Comparison of ENCODE assay signal across 10 cellular contexts in the genomic region with DNA sequence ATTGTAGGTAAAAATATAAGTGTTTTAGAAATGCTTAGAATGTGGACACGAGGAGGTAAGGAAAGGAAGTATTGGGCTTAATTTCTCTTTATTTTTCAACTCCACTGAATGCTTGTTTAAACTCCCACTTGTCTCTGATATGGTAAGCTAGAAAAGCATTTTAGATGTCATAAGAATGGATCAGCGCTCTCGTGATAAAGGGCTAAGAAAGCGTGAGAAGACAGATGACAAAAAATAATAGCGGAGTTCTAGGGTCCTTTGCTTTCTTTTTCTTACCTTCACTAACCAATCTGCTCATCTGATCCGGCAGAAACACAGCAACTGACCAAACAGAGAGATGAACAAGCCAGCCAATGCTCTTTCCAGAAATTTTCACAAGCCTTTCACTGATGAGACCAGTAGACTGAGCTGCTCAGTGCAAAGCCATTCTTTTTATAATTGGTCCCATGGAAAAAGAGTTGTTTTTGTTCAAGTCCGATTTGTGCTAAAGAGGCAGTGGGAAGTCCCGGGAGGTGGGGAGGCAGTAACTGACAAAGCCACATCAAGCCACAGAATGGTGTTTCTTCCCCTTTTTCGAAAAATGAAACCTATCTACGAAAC. TPM values are rescaled to one million over a fixed set of nuclear protein-coding genes. Genes with fewer than 3 reads are reported as not detected.
DNase-seq lines count a peak whose midpoint lies in the region; ATAC-seq and TF ChIP-seq lines count a peak whose summit lies in the region.
"Had no signal": no experiment of that assay in that cellular context is flagged by ENCODE, and none has a peak within 500 bp of the region (broad histone marks: within the 10 kb centered on the region; RNA-seq: fewer than 3 reads in every experiment).

A gene with protein sequence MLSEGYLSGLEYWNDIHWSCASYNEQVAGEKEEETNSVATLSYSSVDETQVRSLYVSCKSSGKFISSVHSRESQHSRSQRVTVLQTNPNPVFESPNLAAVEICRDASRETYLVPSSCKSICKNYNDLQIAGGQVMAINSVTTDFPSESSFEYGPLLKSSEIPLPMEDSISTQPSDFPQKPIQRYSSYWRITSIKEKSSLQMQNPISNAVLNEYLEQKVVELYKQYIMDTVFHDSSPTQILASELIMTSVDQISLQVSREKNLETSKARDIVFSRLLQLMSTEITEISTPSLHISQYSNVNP (minus strand): TSS at position 405 of the 600 bp plus-strand sequence. CDS start 17,411 bp downstream, outside the sequence.

- CTCF ChIA-PET in RWPE1 (lab: Yijun Ruan, JAX) = no interaction called here

- H3K4me1 ChIP-seq in OCI-LY3 (ENCODE audit: low read length) = peaks cover 27% of the 10 kb centered on the region
- no peaks in the 10 kb centered on the region for H3K4me1 ChIP-seq in effector memory CD4-positive, alpha-beta T cell (ENCODE audit: control insufficient read depth, insufficient read depth, low read length, poor library complexity, severe bottlenecking)

- H3K27ac ChIP-seq in OCI-LY3 (ENCODE audit: low read length) (peak within 1 kb of the TSS; percentile 99), RWPE1 (no peak within 1 kb of the TSS)
- H3K27ac ChIP-seq in effector memory CD4-positive, alpha-beta T cell (ENCODE audit: insufficient read depth, low read length, poor library complexity, severe bottlenecking) = peak within 1 kb of the TSS; percentile 15

- peak within 1 kb of the TSS; percentile 100 for H3K9ac ChIP-seq in OCI-LY3 (ENCODE audit: low read length)

- H3K4me3 ChIP-seq in OCI-LY3 (ENCODE audit: low read length) = peak within 1 kb of the TSS; percentile 99
- peak within 1 kb of the TSS; percentile 32 for H3K4me3 ChIP-seq in effector memory CD4-positive, alpha-beta T cell (ENCODE audit: insufficient read depth, low read depth, low read length, poor library complexity, severe bottlenecking)

- no peak for TF ChIP-seq CTCF in OCI-LY3 (IDR thresholded peaks at IDR 0.05; ENCODE audit: low read depth, low read length)
- no peak for TF ChIP-seq CTCF in RWPE1 (conservative IDR thresholded peaks at IDR 0.05; ENCODE audit: low read depth)

- no peaks in the 10 kb centered on the region for H3K9me3 ChIP-seq in OCI-LY3 (ENCODE audit: insufficient read depth, low read length)
- H3K9me3 ChIP-seq in effector memory CD4-positive, alpha-beta T cell (ENCODE audit: control insufficient read depth, low read length) = no peaks in the 10 kb centered on the region

- H2AFZ ChIP-seq in OCI-LY3 (ENCODE audit: low read depth, low read length) = no peak within 1 kb of the TSS

- DNase-seq in effector memory CD4-positive, alpha-beta T cell = no peak
- DNase-seq in A172 (ENCODE audit: low spot score) (no peak), NCI-H82 (lab: John Stamatoyannopoulos, UW) (no peak), NCI-H2107 (lab: John Stamatoyannopoulos, UW) (no peak), RWPE1 (ENCODE audit: low spot score) (no peak)

- no peaks in the 10 kb centered on the region for H3K27me3 ChIP-seq in OCI-LY3 (ENCODE audit: low read depth, low read length)
- no peaks in the 10 kb centered on the region for H3K27me3 ChIP-seq in effector memory CD4-positive, alpha-beta T cell (replicated peaks; ENCODE audit: control insufficient read depth, insufficient read depth, low read length, poor library complexity, severe bottlenecking)

- ATAC-seq in GM18907 (IDR thresholded peaks at IDR 0.05; ENCODE audit: unreplicated experiment) (peak; percentile 87), HG02870 (IDR thresholded peaks at IDR 0.05; ENCODE audit: unreplicated experiment) (peak; percentile 78)

- POLR2A ChIA-PET in RWPE1 (lab: Yijun Ruan, JAX; ENCODE audit: low non-redundant PET) = no interaction called here

- peak within 1 kb of the TSS; percentile 95 for H3K4me2 ChIP-seq in OCI-LY3 (ENCODE audit: low read length)

- peaks cover 51% of the 10 kb centered on the region for H3K79me2 ChIP-seq in OCI-LY3 (ENCODE audit: low read length)

- H3K36me3 ChIP-seq in OCI-LY3 (replicated peaks; ENCODE audit: low read depth, low read length) = peaks cover 24% of the 10 kb centered on the region
- H3K36me3 ChIP-seq in effector memory CD4-positive, alpha-beta T cell (ENCODE audit: control insufficient read depth, insufficient read depth, low read length) = no peaks in the 10 kb centered on the region

- no peaks in the 10 kb centered on the region for H4K20me1 ChIP-seq in OCI-LY3 (ENCODE audit: insufficient read depth, low read length)

RNA-seq across cellular contexts. Expression of the gene that starts here (rescaled TPM):
- total RNA-seq in A172 (2014; rRNA removed; shearing (Covaris generic)) = not detected in 2 replicates
- total RNA-seq: fibroblast of villous mesenchyme, SK-MEL-5 had no signal
